1 cellular context compared by ENCODE assay signal in genomic region chr17:72614871-72615626, GRCh38.
TF ChIP-seq lines count a peak whose summit lies in the region.

No MANE protein-coding gene starts in this region.

TF ChIP-seq in GM23338, 12 proteins besides CTCF, POLR2A, EP300 and RAD21 (continued from another document):
- TF ChIP-seq, protein P1, sequence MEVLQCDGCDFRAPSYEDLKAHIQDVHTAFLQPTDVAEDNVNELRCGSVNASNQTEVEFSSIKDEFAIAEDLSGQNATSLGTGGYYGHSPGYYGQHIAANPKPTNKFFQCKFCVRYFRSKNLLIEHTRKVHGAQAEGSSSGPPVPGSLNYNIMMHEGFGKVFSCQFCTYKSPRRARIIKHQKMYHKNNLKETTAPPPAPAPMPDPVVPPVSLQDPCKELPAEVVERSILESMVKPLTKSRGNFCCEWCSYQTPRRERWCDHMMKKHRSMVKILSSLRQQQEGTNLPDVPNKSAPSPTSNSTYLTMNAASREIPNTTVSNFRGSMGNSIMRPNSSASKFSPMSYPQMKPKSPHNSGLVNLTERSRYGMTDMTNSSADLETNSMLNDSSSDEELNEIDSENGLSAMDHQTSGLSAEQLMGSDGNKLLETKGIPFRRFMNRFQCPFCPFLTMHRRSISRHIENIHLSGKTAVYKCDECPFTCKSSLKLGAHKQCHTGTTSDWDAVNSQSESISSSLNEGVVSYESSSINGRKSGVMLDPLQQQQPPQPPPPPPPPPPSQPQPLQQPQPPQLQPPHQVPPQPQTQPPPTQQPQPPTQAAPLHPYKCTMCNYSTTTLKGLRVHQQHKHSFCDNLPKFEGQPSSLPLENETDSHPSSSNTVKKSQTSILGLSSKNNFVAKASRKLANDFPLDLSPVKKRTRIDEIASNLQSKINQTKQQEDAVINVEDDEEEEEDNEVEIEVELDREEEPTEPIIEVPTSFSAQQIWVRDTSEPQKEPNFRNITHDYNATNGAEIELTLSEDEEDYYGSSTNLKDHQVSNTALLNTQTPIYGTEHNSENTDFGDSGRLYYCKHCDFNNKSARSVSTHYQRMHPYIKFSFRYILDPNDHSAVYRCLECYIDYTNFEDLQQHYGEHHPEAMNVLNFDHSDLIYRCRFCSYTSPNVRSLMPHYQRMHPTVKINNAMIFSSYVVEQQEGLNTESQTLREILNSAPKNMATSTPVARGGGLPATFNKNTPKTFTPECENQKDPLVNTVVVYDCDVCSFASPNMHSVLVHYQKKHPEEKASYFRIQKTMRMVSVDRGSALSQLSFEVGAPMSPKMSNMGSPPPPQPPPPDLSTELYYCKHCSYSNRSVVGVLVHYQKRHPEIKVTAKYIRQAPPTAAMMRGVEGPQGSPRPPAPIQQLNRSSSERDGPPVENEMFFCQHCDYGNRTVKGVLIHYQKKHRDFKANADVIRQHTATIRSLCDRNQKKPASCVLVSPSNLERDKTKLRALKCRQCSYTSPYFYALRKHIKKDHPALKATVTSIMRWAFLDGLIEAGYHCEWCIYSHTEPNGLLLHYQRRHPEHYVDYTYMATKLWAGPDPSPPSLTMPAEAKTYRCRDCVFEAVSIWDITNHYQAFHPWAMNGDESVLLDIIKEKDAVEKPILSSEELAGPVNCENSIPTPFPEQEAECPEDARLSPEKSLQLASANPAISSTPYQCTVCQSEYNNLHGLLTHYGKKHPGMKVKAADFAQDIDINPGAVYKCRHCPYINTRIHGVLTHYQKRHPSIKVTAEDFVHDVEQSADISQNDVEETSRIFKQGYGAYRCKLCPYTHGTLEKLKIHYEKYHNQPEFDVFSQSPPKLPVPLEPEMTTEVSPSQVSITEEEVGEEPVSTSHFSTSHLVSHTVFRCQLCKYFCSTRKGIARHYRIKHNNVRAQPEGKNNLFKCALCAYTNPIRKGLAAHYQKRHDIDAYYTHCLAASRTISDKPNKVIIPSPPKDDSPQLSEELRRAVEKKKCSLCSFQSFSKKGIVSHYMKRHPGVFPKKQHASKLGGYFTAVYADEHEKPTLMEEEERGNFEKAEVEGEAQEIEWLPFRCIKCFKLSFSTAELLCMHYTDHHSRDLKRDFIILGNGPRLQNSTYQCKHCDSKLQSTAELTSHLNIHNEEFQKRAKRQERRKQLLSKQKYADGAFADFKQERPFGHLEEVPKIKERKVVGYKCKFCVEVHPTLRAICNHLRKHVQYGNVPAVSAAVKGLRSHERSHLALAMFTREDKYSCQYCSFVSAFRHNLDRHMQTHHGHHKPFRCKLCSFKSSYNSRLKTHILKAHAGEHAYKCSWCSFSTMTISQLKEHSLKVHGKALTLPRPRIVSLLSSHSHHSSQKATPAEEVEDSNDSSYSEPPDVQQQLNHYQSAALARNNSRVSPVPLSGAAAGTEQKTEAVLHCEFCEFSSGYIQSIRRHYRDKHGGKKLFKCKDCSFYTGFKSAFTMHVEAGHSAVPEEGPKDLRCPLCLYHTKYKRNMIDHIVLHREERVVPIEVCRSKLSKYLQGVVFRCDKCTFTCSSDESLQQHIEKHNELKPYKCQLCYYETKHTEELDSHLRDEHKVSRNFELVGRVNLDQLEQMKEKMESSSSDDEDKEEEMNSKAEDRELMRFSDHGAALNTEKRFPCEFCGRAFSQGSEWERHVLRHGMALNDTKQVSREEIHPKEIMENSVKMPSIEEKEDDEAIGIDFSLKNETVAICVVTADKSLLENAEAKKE (CRISPR knock-in tag; IDR thresholded peaks at IDR 0.05): no peak
- TF ChIP-seq ZNF114 (CRISPR knock-in tag; IDR thresholded peaks at IDR 0.05) (no peak), CREB1 (CRISPR knock-in tag; IDR thresholded peaks at IDR 0.05; ENCODE audit: low read depth) (no peak), POLR2AphosphoS5 (IDR thresholded peaks at IDR 0.05; ENCODE audit: low read depth) (no peak), STAT1 (IDR thresholded peaks at IDR 0.05; ENCODE audit: unreplicated experiment) (no peak)
- TF ChIP-seq, protein P2, sequence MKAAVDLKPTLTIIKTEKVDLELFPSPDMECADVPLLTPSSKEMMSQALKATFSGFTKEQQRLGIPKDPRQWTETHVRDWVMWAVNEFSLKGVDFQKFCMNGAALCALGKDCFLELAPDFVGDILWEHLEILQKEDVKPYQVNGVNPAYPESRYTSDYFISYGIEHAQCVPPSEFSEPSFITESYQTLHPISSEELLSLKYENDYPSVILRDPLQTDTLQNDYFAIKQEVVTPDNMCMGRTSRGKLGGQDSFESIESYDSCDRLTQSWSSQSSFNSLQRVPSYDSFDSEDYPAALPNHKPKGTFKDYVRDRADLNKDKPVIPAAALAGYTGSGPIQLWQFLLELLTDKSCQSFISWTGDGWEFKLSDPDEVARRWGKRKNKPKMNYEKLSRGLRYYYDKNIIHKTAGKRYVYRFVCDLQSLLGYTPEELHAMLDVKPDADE (IDR thresholded peaks at IDR 0.05): no peak
TF ChIP-seq in GM23338: peak in this region for 0.
